9 cellular contexts compared by ENCODE assay signal in genomic region chr1:212760126-212760823, GRCh38. TPM values are rescaled to one million over a fixed set of nuclear protein-coding genes. Genes with fewer than 3 reads are reported as not detected.
DNase-seq lines count a peak whose midpoint lies in the region; ATAC-seq and TF ChIP-seq lines count a peak whose summit lies in the region.
"Had no signal": no experiment of that assay in that cellular context is flagged by ENCODE, and none has a peak within 500 bp of the region (broad histone marks: within the 10 kb centered on the region; RNA-seq: fewer than 3 reads in every experiment).

No MANE protein-coding gene starts in this region.

- H3K9me3 Mint-ChIP-seq in T-cell, result no peaks in the 10 kb centered on the region

- no peak overlapping the region for H3K4me3 ChIP-seq in cardiac fibroblast (replicated peaks in 1 of 2; ENCODE audit: low read depth in 2 of 2, low read length in 2 of 2)
- no peak overlapping the region for H3K4me3 ChIP-seq in neutrophil (ENCODE audit: low read depth in 1 of 2, low read length in 1 of 2)

- H3K27me3 Mint-ChIP-seq in T-cell, result no peaks in the 10 kb centered on the region

- POLR2A ChIA-PET in T-cell (lab: Charles Lee), result no interaction called here

- no peaks in the 10 kb centered on the region for H3K9me3 ChIP-seq in neutrophil

- no peaks in the 10 kb centered on the region for H3K4me1 ChIP-seq in neutrophil (ENCODE audit: control insufficient read depth in 1 of 2, insufficient read depth in 1 of 2, low read depth in 1 of 2, low read length in 1 of 2)

- peaks cover 39% of the 10 kb centered on the region for H3K36me3 Mint-ChIP-seq in T-cell

- CTCF ChIA-PET in T-cell (lab: Charles Lee), result interaction anchor here in 1 of 2 donors (2.3 kb wide), 1 partner anchor 95 kb away, joined by 8 read pairs; no protein-coding TSS in a partner anchor

- no peak overlapping the region for H3K4me3 Mint-ChIP-seq in T-cell

- ATAC-seq in GM19395 (IDR thresholded peaks at IDR 0.05; ENCODE audit: unreplicated experiment), result peak; percentile 61
- peak in 3 of 4 experiments; percentile 38 to 64 (median 61) for ATAC-seq in T-cell (replicated peaks in 1 of 4)

- DNase-seq in AG09319 (ENCODE audit: extremely low read depth, low read depth) (no peak), T-cell (peak in 30 of 34 experiments; percentile 11 to 60 (median 39)), cardiac fibroblast (ENCODE audit: low read depth in 2 of 2) (no peak), midbrain (lab: John Stamatoyannopoulos, UW) (no peak), OCI-M2 (lab: John Stamatoyannopoulos, UW; ENCODE audit: unreplicated experiment) (no peak), NCI-H1694 (lab: John Stamatoyannopoulos, UW) (no peak)

- peaks cover 22 to 32% (median 31%) of the 10 kb centered on the region in 3 donors for H3K4me1 Mint-ChIP-seq in T-cell

- H3K27me3 ChIP-seq in neutrophil, result no peaks in the 10 kb centered on the region

- H3K36me3 ChIP-seq in neutrophil, result peaks cover 4% of the 10 kb centered on the region

- H3K27ac ChIP-seq in neutrophil, result no peak overlapping the region
- H3K27ac ChIP-seq: epithelial cell of prostate had no signal

- no peak overlapping the region for H3K27ac Mint-ChIP-seq in T-cell

- peak; percentile 45 for TF ChIP-seq CTCF in AG09319 (IDR thresholded peaks at IDR 0.05; ENCODE audit: low read depth, low read length)
- peak; percentile 53 for TF ChIP-seq CTCF in cardiac fibroblast (IDR thresholded peaks at IDR 0.05; ENCODE audit: low read depth, low read length)
- TF ChIP-seq CTCF in neutrophil (IDR thresholded peaks at IDR 0.05), result peak; percentile 61

RNA-seq across cellular contexts. Expression of gene NSL1, which starts 31.3 kb away (rescaled TPM):
- 10 to 100 TPM; 24.2 to 37.8 (median 29.7) TPM for total RNA-seq in T-cell

RNA-seq across cellular contexts. Expression of gene TATDN3, which starts 31.4 kb away (rescaled TPM):
- 10 to 100 TPM in 4 of 5 donors, 1 to 10 TPM in 1; 9.5 to 14.7 (median 12.9) TPM for total RNA-seq in T-cell

Comparison
In these comparisons a context has a peak if more than half of its experiments do, and no peak if none do; other contexts are left out.
1. DNase-seq: peak in T-cell (30 of 34); none in AG09319 (single experiment), cardiac fibroblast (0 of 2), midbrain (single experiment), OCI-M2 (single experiment) and NCI-H1694 (single experiment).
2. Peak in every context shown above with its lines, with median percentiles within 50 percentile points of each other: CTCF ChIP-seq.